8 cellular contexts compared by ENCODE assay signal in the genomic region with DNA sequence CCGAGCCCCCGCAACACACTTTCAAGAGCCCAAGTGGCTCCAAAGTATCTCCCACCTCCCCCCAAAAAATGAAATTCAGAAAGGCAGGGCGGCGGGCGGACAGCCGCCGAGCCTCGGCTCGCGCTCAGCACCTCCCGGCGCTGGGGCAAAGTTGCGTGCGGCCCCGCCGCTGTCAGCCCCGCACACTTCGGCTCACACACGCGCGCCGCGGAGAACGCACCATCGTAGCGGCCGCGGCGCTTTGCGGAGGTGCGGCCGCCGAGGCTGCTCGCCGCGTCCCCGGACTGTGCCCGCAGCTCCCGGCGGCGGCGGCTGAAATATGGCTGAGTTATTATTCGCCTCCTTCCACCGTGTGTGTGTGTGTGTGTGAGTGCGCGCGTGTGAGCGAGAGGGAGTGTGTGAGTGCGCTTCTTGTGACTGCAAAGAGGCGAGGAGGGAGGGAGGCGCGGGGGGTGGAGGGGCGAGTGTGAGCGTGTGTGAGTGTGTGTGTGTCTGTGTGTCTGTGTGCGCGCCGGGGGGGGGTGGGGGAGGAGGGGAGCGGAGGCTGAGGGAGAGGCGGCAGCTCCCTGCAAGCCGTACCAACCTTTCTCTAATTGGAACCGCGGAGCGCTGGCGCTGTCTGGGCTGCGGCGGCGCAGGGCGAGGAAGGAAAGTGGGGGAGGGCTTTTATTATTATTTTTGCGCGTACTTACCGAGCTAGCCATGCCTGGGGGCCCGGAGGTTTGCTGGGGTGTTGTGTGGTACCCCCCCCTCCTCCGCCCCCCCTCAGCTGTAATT. TPM values are rescaled to one million over a fixed set of nuclear protein-coding genes. Genes with fewer than 3 reads are reported as not detected.
DNase-seq lines count a peak whose midpoint lies in the region; ATAC-seq and TF ChIP-seq lines count a peak whose summit lies in the region.

No MANE protein-coding gene starts in this region.

- H3K27me3 Mint-ChIP-seq in chondrocyte (ENCODE audit: low read depth): no peaks in the 10 kb centered on the region

- peak overlapping the region; percentile 72 for H3K27ac Mint-ChIP-seq in chondrocyte (ENCODE audit: unreplicated experiment)

- H3K9me3 Mint-ChIP-seq in chondrocyte (ENCODE audit: low read depth): no peaks in the 10 kb centered on the region

- no peaks in the 10 kb centered on the region for H3K36me3 Mint-ChIP-seq in chondrocyte (ENCODE audit: low read depth)

- TF ChIP-seq CTCF in chondrocyte (IDR thresholded peaks at IDR 0.05): no peak

- DNase-seq in DMS53 treated with DMSO at 0.1 percent for 48 hours (lab: John Stamatoyannopoulos, UW; ENCODE audit: unreplicated experiment): peak; percentile 35
- peak; percentile 66 for DNase-seq in NCI-H1092 (lab: John Stamatoyannopoulos, UW)
- peak; percentile 64 for DNase-seq in activated CD4-positive, CD25-positive, alpha-beta regulatory T cell treated with anti-CD3 and anti-CD28 coated beads, Interleukin-2, amount 50 U/mL, for 72 hours
- peak; percentile 71 for DNase-seq in chondrocyte (ENCODE audit: low spot score)
- peak; percentile 71 for DNase-seq in kidney tubule cell (ENCODE audit: low spot score)
- peak; percentile 54 to 56 for DNase-seq in stimulated activated CD4-positive, alpha-beta T cell treated with anti-CD3 and anti-CD28 coated beads, Interleukin-15, amount 100 ng/mL, for 48 hours (ENCODE audit: low read depth in 2 of 2)
- DNase-seq in NCI-H1048 (lab: John Stamatoyannopoulos, UW): no peak

- H3K4me3 Mint-ChIP-seq in chondrocyte (ENCODE audit: unreplicated experiment): peak overlapping the region; percentile 89

- ATAC-seq in GM21737 (IDR thresholded peaks at IDR 0.05; ENCODE audit: unreplicated experiment): peak; percentile 6

- peaks cover 35% of the 10 kb centered on the region for H3K4me1 Mint-ChIP-seq in chondrocyte (ENCODE audit: low read depth)

RNA-seq across cellular contexts. Expression of a gene that starts 0.6 kb away (rescaled TPM):
- 7.7 to 28.9 TPM (median 9.7 TPM) in 3 replicates for total RNA-seq in chondrocyte
